ENCODE assay signal across 15 cellular contexts in the genomic region with DNA sequence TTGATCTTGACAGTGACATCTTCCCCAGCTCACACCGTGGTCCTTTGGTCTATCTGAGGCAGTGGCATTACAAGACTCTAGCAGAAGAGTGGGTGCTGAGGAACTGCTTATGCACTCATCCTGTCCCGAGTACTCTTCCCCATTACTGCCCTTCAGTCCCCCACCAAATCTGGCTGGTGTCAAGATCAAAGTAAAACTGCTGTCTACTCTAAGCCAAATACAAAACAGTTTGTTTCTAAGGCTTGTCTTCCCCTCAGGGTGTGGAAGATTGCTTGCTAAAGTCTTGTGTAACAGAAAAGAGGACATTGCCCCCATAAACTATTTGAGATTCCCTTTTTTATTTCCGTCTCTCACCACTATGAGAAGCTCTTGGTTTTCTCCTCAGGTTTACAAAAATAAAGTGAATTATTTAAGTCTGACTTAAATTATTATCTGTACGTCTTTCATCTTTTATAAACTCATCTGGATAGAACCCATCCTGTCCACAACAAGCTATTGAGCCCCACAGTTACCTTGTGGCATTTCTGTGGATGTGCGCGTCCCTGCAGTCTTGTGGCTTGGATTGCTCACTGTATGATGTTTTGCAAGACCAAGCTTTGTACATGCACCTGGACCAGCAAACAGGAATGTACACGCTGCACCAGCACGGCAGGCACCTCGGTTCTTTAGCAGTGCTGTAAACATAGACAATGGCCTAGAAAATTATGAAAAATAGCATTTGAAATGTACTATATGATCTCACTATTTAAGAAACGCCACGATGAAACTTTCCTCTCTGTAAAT.
DNase-seq lines count a peak whose midpoint lies in the region; ATAC-seq and TF ChIP-seq lines count a peak whose summit lies in the region.
"Had no signal": no experiment of that assay in that cellular context is flagged by ENCODE, and none has a peak within 500 bp of the region (broad histone marks: within the 10 kb centered on the region; RNA-seq: fewer than 3 reads in every experiment).

No MANE protein-coding gene starts in this region.

- H3K27ac ChIP-seq in liver (ENCODE audit: low read depth in 1 of 2, low read length in 2 of 2), result peak overlapping the region; percentile 27 to 32
- H3K27ac ChIP-seq in upper lobe of right lung, result no peak overlapping the region
- H3K27ac ChIP-seq: neural progenitor cell had no signal

- H3K4me1 ChIP-seq in liver (ENCODE audit: control insufficient read depth in 4 of 4, insufficient read depth in 4 of 4, low read length in 3 of 4) (peaks cover 3 to 21% (median 12%) of the 10 kb centered on the region in 4 donors), upper lobe of right lung (peaks cover 18% of the 10 kb centered on the region)

- peak; percentile 41 for ATAC-seq in upper lobe of right lung
- ATAC-seq: stimulated activated naive B cell treated with anti-CD40 and anti-IgM and Interleukin-4, amounts not matched to agents 10 μg/mL and 1 μg/mL and 100 μg/mL, for 72 hours had no signal

- no peaks in the 10 kb centered on the region for H3K36me3 ChIP-seq in liver (ENCODE audit: control insufficient read depth in 4 of 4, insufficient read depth in 3 of 4, low read depth in 1 of 4, low read length in 3 of 4)
- no peaks in the 10 kb centered on the region for H3K36me3 ChIP-seq in upper lobe of right lung
- H3K36me3 ChIP-seq: neural progenitor cell had no signal

- TF ChIP-seq CTCF in liver (IDR thresholded peaks at IDR 0.05; ENCODE audit: low read depth, low read length, missing input control) (no peak), upper lobe of right lung (IDR thresholded peaks at IDR 0.05) (no peak)

- H3K9me3 ChIP-seq in liver (ENCODE audit: control insufficient read depth in 4 of 4, low read length in 3 of 4) (no peaks in the 10 kb centered on the region), upper lobe of right lung (no peaks in the 10 kb centered on the region)

- H3K27me3 ChIP-seq in liver (ENCODE audit: control insufficient read depth in 4 of 4, insufficient read depth in 4 of 4, low read length in 3 of 4), result no peaks in the 10 kb centered on the region
- no peaks in the 10 kb centered on the region for H3K27me3 ChIP-seq in upper lobe of right lung
- H3K27me3 ChIP-seq: neural progenitor cell had no signal

- 41% methylated on average over 11 of the region's 11 CpGs for WGBS in liver

- intact Hi-C loops in upper lobe of right lung (cut with DNase I), result no loop called here

- H3K4me3 ChIP-seq in liver (ENCODE audit: low read depth in 1 of 3, low read length in 3 of 3) (no peak overlapping the region), upper lobe of right lung (no peak overlapping the region)
- H3K4me3 ChIP-seq: neural progenitor cell had no signal

- DNase-seq in Kasumi-1 (lab: John Stamatoyannopoulos, UW) (peak; percentile 30 to 31), SKM-1 (lab: John Stamatoyannopoulos, UW; ENCODE audit: unreplicated experiment) (peak; percentile 42), upper lobe of right lung (no peak), NCI-H1930 (lab: John Stamatoyannopoulos, UW) (no peak), DMS153 treated with DMSO at 0.1 percent for 48 hours (lab: John Stamatoyannopoulos, UW; ENCODE audit: unreplicated experiment) (no peak), cerebellar nuclear complex (lab: John Stamatoyannopoulos, UW) (no peak)
- DNase-seq: activated CD4-positive, alpha-beta T cell treated with anti-CD3 and anti-CD28 coated beads, Interleukin-2, amount 10 ng/mL, durations not matched to agents 7 days and 5 days; activated naive CD4-positive, alpha-beta T cell; anterior cingulate cortex; NCI-H1694; NCI-H2227 treated with DMSO at 0.1 percent for 48 hours; stimulated activated naive B cell treated with anti-CD40 and anti-IgM and Interleukin-4, amounts not matched to agents 10 μg/mL and 1 μg/mL and 100 μg/mL, for 72 hours; SW 1271 had no signal

- TF ChIP-seq RAD21 in liver (IDR thresholded peaks at IDR 0.05), result no peak

- H3K9ac ChIP-seq in liver (ENCODE audit: low read depth in 1 of 2, low read length in 2 of 2), result no peak overlapping the region
- H3K9ac ChIP-seq: neural progenitor cell had no signal

TF ChIP-seq in liver, 16 proteins besides CTCF, POLR2A, EP300 and RAD21:
- peak; percentile 6 to 47 for TF ChIP-seq HNF4A (conservative IDR thresholded peaks at IDR 0.05)
- no peak for TF ChIP-seq GABPA (IDR thresholded peaks at IDR 0.05 in 1 of 2, conservative IDR thresholded peaks at IDR 0.05 in 1 of 2)
- TF ChIP-seq FOXA2 (IDR thresholded peaks at IDR 0.05), result peak; percentile 9
- no peak for TF ChIP-seq TAF1 (conservative IDR thresholded peaks at IDR 0.05)
- TF ChIP-seq EGR1 (IDR thresholded peaks at IDR 0.05; ENCODE audit: low read depth in 2 of 2), result no peak
- TF ChIP-seq RXRA (IDR thresholded peaks at IDR 0.05), result peak in 1 of 2 donors; percentile 30
- TF ChIP-seq YY1 (IDR thresholded peaks at IDR 0.05), result peak; percentile 15
- TF ChIP-seq SP1 (IDR thresholded peaks at IDR 0.05), result no peak

Comparison
In these comparisons a context has a peak if more than half of its experiments do, and no peak if none do; other contexts are left out.
1. DNase-seq: peak in Kasumi-1 (2 of 2) and SKM-1 (single experiment); none in upper lobe of right lung (single experiment), NCI-H1930 (0 of 2), DMS153 treated with DMSO at 0.1 percent for 48 hours (single experiment) and cerebellar nuclear complex (0 of 2).